ENCODE assay signal across 1 cellular context in the genomic region with DNA sequence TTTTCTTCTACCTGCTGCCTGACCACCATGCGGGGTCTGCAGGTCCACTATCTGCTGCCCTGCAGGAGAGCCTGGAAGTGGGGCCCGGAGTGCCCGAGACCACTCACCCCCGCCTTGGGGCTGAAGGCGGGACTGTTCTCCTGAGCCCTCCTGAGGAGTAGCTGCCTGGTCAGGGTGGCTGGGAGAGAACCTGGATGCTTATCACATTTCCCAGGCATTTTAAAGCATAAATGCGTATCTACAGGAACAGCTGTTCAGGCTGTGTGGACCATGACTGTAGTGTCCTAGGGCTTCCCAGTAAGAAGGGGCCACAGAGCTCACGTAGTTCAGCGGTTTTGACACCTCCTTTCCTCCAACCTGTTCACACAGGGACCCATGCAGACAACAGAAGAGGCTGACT.
TF ChIP-seq lines count a peak whose summit lies in the region.

No MANE protein-coding gene starts in this region.

TF ChIP-seq in K562, 482 proteins besides CTCF, POLR2A, EP300 and RAD21 (continued from another document and continues in another):
- TF ChIP-seq, protein P1, sequence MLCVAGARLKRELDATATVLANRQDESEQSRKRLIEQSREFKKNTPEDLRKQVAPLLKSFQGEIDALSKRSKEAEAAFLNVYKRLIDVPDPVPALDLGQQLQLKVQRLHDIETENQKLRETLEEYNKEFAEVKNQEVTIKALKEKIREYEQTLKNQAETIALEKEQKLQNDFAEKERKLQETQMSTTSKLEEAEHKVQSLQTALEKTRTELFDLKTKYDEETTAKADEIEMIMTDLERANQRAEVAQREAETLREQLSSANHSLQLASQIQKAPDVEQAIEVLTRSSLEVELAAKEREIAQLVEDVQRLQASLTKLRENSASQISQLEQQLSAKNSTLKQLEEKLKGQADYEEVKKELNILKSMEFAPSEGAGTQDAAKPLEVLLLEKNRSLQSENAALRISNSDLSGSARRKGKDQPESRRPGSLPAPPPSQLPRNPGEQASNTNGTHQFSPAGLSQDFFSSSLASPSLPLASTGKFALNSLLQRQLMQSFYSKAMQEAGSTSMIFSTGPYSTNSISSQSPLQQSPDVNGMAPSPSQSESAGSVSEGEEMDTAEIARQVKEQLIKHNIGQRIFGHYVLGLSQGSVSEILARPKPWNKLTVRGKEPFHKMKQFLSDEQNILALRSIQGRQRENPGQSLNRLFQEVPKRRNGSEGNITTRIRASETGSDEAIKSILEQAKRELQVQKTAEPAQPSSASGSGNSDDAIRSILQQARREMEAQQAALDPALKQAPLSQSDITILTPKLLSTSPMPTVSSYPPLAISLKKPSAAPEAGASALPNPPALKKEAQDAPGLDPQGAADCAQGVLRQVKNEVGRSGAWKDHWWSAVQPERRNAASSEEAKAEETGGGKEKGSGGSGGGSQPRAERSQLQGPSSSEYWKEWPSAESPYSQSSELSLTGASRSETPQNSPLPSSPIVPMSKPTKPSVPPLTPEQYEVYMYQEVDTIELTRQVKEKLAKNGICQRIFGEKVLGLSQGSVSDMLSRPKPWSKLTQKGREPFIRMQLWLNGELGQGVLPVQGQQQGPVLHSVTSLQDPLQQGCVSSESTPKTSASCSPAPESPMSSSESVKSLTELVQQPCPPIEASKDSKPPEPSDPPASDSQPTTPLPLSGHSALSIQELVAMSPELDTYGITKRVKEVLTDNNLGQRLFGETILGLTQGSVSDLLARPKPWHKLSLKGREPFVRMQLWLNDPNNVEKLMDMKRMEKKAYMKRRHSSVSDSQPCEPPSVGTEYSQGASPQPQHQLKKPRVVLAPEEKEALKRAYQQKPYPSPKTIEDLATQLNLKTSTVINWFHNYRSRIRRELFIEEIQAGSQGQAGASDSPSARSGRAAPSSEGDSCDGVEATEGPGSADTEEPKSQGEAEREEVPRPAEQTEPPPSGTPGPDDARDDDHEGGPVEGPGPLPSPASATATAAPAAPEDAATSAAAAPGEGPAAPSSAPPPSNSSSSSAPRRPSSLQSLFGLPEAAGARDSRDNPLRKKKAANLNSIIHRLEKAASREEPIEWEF (CRISPR knock-in tag; IDR thresholded peaks at IDR 0.05): no peak
- TF ChIP-seq ZNF274 (IDR thresholded peaks at IDR 0.05; ENCODE audit: borderline replicate concordance, low read depth, low read length) (no peak), DACH1 (IDR thresholded peaks at IDR 0.05; ENCODE audit: partially characterized antibody) (peak; percentile 97), RFX1 (IDR thresholded peaks at IDR 0.05) (no peak), TBP (optimal IDR thresholded peaks at IDR 0.05; ENCODE audit: low read depth, low read length) (no peak), TEAD4 (IDR thresholded peaks at IDR 0.05; ENCODE audit: low read length) (peak; percentile 73), TEAD4 (CRISPR knock-in tag; IDR thresholded peaks at IDR 0.05; ENCODE audit: borderline replicate concordance) (no peak), TCF3 (CRISPR knock-in tag; IDR thresholded peaks at IDR 0.05) (peak; percentile 85)
- TF ChIP-seq, protein P2, sequence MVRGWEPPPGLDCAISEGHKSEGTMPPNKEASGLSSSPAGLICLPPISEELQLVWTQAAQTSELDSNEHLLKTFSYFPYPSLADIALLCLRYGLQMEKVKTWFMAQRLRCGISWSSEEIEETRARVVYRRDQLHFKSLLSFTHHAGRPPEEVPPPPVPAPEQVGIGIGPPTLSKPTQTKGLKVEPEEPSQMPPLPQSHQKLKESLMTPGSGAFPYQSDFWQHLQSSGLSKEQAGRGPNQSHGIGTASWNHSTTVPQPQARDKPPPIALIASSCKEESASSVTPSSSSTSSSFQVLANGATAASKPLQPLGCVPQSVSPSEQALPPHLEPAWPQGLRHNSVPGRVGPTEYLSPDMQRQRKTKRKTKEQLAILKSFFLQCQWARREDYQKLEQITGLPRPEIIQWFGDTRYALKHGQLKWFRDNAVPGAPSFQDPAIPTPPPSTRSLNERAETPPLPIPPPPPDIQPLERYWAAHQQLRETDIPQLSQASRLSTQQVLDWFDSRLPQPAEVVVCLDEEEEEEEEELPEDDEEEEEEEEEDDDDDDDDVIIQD (CRISPR knock-in tag; IDR thresholded peaks at IDR 0.05): no peak
- TF ChIP-seq, protein P3, sequence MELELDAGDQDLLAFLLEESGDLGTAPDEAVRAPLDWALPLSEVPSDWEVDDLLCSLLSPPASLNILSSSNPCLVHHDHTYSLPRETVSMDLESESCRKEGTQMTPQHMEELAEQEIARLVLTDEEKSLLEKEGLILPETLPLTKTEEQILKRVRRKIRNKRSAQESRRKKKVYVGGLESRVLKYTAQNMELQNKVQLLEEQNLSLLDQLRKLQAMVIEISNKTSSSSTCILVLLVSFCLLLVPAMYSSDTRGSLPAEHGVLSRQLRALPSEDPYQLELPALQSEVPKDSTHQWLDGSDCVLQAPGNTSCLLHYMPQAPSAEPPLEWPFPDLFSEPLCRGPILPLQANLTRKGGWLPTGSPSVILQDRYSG (tag; conservative IDR thresholded peaks at IDR 0.05; ENCODE audit: low read depth): no peak
- TF ChIP-seq, protein P4, sequence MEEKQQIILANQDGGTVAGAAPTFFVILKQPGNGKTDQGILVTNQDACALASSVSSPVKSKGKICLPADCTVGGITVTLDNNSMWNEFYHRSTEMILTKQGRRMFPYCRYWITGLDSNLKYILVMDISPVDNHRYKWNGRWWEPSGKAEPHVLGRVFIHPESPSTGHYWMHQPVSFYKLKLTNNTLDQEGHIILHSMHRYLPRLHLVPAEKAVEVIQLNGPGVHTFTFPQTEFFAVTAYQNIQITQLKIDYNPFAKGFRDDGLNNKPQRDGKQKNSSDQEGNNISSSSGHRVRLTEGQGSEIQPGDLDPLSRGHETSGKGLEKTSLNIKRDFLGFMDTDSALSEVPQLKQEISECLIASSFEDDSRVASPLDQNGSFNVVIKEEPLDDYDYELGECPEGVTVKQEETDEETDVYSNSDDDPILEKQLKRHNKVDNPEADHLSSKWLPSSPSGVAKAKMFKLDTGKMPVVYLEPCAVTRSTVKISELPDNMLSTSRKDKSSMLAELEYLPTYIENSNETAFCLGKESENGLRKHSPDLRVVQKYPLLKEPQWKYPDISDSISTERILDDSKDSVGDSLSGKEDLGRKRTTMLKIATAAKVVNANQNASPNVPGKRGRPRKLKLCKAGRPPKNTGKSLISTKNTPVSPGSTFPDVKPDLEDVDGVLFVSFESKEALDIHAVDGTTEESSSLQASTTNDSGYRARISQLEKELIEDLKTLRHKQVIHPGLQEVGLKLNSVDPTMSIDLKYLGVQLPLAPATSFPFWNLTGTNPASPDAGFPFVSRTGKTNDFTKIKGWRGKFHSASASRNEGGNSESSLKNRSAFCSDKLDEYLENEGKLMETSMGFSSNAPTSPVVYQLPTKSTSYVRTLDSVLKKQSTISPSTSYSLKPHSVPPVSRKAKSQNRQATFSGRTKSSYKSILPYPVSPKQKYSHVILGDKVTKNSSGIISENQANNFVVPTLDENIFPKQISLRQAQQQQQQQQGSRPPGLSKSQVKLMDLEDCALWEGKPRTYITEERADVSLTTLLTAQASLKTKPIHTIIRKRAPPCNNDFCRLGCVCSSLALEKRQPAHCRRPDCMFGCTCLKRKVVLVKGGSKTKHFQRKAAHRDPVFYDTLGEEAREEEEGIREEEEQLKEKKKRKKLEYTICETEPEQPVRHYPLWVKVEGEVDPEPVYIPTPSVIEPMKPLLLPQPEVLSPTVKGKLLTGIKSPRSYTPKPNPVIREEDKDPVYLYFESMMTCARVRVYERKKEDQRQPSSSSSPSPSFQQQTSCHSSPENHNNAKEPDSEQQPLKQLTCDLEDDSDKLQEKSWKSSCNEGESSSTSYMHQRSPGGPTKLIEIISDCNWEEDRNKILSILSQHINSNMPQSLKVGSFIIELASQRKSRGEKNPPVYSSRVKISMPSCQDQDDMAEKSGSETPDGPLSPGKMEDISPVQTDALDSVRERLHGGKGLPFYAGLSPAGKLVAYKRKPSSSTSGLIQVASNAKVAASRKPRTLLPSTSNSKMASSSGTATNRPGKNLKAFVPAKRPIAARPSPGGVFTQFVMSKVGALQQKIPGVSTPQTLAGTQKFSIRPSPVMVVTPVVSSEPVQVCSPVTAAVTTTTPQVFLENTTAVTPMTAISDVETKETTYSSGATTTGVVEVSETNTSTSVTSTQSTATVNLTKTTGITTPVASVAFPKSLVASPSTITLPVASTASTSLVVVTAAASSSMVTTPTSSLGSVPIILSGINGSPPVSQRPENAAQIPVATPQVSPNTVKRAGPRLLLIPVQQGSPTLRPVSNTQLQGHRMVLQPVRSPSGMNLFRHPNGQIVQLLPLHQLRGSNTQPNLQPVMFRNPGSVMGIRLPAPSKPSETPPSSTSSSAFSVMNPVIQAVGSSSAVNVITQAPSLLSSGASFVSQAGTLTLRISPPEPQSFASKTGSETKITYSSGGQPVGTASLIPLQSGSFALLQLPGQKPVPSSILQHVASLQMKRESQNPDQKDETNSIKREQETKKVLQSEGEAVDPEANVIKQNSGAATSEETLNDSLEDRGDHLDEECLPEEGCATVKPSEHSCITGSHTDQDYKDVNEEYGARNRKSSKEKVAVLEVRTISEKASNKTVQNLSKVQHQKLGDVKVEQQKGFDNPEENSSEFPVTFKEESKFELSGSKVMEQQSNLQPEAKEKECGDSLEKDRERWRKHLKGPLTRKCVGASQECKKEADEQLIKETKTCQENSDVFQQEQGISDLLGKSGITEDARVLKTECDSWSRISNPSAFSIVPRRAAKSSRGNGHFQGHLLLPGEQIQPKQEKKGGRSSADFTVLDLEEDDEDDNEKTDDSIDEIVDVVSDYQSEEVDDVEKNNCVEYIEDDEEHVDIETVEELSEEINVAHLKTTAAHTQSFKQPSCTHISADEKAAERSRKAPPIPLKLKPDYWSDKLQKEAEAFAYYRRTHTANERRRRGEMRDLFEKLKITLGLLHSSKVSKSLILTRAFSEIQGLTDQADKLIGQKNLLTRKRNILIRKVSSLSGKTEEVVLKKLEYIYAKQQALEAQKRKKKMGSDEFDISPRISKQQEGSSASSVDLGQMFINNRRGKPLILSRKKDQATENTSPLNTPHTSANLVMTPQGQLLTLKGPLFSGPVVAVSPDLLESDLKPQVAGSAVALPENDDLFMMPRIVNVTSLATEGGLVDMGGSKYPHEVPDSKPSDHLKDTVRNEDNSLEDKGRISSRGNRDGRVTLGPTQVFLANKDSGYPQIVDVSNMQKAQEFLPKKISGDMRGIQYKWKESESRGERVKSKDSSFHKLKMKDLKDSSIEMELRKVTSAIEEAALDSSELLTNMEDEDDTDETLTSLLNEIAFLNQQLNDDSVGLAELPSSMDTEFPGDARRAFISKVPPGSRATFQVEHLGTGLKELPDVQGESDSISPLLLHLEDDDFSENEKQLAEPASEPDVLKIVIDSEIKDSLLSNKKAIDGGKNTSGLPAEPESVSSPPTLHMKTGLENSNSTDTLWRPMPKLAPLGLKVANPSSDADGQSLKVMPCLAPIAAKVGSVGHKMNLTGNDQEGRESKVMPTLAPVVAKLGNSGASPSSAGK (IDR thresholded peaks at IDR 0.05): no peak
- TF ChIP-seq, protein P5, sequence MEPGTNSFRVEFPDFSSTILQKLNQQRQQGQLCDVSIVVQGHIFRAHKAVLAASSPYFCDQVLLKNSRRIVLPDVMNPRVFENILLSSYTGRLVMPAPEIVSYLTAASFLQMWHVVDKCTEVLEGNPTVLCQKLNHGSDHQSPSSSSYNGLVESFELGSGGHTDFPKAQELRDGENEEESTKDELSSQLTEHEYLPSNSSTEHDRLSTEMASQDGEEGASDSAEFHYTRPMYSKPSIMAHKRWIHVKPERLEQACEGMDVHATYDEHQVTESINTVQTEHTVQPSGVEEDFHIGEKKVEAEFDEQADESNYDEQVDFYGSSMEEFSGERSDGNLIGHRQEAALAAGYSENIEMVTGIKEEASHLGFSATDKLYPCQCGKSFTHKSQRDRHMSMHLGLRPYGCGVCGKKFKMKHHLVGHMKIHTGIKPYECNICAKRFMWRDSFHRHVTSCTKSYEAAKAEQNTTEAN (CRISPR knock-in tag; IDR thresholded peaks at IDR 0.05): no peak
- TF ChIP-seq, protein P6, sequence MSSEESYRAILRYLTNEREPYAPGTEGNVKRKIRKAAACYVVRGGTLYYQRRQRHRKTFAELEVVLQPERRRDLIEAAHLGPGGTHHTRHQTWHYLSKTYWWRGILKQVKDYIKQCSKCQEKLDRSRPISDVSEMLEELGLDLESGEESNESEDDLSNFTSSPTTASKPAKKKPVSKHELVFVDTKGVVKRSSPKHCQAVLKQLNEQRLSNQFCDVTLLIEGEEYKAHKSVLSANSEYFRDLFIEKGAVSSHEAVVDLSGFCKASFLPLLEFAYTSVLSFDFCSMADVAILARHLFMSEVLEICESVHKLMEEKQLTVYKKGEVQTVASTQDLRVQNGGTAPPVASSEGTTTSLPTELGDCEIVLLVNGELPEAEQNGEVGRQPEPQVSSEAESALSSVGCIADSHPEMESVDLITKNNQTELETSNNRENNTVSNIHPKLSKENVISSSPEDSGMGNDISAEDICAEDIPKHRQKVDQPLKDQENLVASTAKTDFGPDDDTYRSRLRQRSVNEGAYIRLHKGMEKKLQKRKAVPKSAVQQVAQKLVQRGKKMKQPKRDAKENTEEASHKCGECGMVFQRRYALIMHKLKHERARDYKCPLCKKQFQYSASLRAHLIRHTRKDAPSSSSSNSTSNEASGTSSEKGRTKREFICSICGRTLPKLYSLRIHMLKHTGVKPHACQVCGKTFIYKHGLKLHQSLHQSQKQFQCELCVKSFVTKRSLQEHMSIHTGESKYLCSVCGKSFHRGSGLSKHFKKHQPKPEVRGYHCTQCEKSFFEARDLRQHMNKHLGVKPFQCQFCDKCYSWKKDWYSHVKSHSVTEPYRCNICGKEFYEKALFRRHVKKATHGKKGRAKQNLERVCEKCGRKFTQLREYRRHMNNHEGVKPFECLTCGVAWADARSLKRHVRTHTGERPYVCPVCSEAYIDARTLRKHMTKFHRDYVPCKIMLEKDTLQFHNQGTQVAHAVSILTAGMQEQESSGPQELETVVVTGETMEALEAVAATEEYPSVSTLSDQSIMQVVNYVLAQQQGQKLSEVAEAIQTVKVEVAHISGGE (CRISPR knock-in tag; IDR thresholded peaks at IDR 0.05): no peak
